1 cellular context compared by ENCODE assay signal in the genomic region with DNA sequence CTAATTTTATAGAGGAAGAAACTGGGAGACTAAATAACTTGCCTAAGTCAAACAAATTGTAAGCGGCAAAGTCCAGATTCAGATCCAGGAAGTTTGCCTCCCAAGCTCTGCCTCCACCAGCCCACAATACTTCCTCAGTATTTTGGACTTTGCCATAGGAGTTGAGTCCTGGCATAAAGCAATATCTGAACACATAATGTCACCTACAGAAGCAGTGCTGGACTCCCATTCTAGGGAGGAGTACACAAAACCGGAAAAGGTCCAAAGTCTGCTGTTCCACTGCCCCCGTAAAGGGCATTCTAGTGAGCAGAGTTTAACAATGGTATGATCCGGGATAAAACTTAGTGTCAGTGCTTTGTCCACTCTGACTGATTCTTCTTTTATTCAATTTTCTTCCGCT.
TF ChIP-seq lines count a peak whose summit lies in the region.

No MANE protein-coding gene starts in this region.

TF ChIP-seq in HepG2, 621 proteins besides CTCF, POLR2A, EP300 and RAD21 (continued from another document and continues in another):
- TF ChIP-seq, protein P1, sequence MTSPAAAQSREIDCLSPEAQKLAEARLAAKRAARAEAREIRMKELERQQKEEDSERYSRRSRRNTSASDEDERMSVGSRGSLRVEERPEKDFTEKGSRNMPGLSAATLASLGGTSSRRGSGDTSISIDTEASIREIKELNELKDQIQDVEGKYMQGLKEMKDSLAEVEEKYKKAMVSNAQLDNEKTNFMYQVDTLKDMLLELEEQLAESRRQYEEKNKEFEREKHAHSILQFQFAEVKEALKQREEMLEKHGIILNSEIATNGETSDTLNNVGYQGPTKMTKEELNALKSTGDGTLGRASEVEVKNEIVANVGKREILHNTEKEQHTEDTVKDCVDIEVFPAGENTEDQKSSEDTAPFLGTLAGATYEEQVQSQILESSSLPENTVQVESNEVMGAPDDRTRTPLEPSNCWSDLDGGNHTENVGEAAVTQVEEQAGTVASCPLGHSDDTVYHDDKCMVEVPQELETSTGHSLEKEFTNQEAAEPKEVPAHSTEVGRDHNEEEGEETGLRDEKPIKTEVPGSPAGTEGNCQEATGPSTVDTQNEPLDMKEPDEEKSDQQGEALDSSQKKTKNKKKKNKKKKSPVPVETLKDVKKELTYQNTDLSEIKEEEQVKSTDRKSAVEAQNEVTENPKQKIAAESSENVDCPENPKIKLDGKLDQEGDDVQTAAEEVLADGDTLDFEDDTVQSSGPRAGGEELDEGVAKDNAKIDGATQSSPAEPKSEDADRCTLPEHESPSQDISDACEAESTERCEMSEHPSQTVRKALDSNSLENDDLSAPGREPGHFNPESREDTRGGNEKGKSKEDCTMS (CRISPR knock-in tag; conservative IDR thresholded peaks at IDR 0.05): no peak
- TF ChIP-seq GATAD2A (CRISPR knock-in tag; IDR thresholded peaks at IDR 0.05): 0 out of 2 replicates have a peak, but pooled peaks have one; percentile 19
- TF ChIP-seq ZNF589 (CRISPR knock-in tag; conservative IDR thresholded peaks at IDR 0.05): no peak
- TF ChIP-seq LCORL (IDR thresholded peaks at IDR 0.05): no peak
- peak; percentile 38; the same call in 1 of the 2 replicates for TF ChIP-seq LCORL (CRISPR knock-in tag; IDR thresholded peaks at IDR 0.05)
- no peak for TF ChIP-seq THYN1 (CRISPR knock-in tag; IDR thresholded peaks at IDR 0.05; ENCODE audit: borderline replicate concordance, low read depth)
- no peak for TF ChIP-seq MZF1 (CRISPR knock-in tag; IDR thresholded peaks at IDR 0.05; ENCODE audit: borderline replicate concordance)
- TF ChIP-seq ZFP36L1 (CRISPR knock-in tag; IDR thresholded peaks at IDR 0.05): no peak
- peak; percentile 42 for TF ChIP-seq TEAD3 (CRISPR knock-in tag; optimal IDR thresholded peaks at IDR 0.05; ENCODE audit: borderline replicate concordance)
- TF ChIP-seq, protein P2, sequence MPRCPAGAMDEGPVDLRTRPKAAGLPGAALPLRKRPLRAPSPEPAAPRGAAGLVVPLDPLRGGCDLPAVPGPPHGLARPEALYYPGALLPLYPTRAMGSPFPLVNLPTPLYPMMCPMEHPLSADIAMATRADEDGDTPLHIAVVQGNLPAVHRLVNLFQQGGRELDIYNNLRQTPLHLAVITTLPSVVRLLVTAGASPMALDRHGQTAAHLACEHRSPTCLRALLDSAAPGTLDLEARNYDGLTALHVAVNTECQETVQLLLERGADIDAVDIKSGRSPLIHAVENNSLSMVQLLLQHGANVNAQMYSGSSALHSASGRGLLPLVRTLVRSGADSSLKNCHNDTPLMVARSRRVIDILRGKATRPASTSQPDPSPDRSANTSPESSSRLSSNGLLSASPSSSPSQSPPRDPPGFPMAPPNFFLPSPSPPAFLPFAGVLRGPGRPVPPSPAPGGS (CRISPR knock-in tag; IDR thresholded peaks at IDR 0.05): no peak
- no peak for TF ChIP-seq MLLT10 (CRISPR knock-in tag; IDR thresholded peaks at IDR 0.05)
- no peak for TF ChIP-seq ZNF670 (CRISPR knock-in tag; IDR thresholded peaks at IDR 0.05; ENCODE audit: borderline replicate concordance)
- no peak for TF ChIP-seq NR2F6 (IDR thresholded peaks at IDR 0.05)
- peak; percentile 23; the same call in 1 of the 2 replicates for TF ChIP-seq NR2F6 (CRISPR knock-in tag; IDR thresholded peaks at IDR 0.05)
- TF ChIP-seq TOPORS (CRISPR knock-in tag; IDR thresholded peaks at IDR 0.05): no peak
- TF ChIP-seq FLYWCH1 (CRISPR knock-in tag; IDR thresholded peaks at IDR 0.05): no peak
- TF ChIP-seq, protein P3, sequence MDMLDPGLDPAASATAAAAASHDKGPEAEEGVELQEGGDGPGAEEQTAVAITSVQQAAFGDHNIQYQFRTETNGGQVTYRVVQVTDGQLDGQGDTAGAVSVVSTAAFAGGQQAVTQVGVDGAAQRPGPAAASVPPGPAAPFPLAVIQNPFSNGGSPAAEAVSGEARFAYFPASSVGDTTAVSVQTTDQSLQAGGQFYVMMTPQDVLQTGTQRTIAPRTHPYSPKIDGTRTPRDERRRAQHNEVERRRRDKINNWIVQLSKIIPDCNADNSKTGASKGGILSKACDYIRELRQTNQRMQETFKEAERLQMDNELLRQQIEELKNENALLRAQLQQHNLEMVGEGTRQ (IDR thresholded peaks at IDR 0.05; ENCODE audit: low read depth, low read length): no peak
- TF ChIP-seq, protein P3 (CRISPR knock-in tag; IDR thresholded peaks at IDR 0.05; ENCODE audit: borderline replicate concordance): no peak
- peak; percentile 73; the same call in 1 of the 2 replicates for TF ChIP-seq ESRRA (CRISPR knock-in tag; IDR thresholded peaks at IDR 0.05; ENCODE audit: low read depth)
- TF ChIP-seq, protein P4, sequence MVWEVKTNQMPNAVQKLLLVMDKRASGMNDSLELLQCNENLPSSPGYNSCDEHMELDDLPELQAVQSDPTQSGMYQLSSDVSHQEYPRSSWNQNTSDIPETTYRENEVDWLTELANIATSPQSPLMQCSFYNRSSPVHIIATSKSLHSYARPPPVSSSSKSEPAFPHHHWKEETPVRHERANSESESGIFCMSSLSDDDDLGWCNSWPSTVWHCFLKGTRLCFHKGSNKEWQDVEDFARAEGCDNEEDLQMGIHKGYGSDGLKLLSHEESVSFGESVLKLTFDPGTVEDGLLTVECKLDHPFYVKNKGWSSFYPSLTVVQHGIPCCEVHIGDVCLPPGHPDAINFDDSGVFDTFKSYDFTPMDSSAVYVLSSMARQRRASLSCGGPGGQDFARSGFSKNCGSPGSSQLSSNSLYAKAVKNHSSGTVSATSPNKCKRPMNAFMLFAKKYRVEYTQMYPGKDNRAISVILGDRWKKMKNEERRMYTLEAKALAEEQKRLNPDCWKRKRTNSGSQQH (CRISPR knock-in tag; IDR thresholded peaks at IDR 0.05; ENCODE audit: low read depth): no peak
- TF ChIP-seq SSRP1 (CRISPR knock-in tag; IDR thresholded peaks at IDR 0.05): no peak
- no peak for TF ChIP-seq IRF2 (CRISPR knock-in tag; IDR thresholded peaks at IDR 0.05)
- TF ChIP-seq, protein P5, sequence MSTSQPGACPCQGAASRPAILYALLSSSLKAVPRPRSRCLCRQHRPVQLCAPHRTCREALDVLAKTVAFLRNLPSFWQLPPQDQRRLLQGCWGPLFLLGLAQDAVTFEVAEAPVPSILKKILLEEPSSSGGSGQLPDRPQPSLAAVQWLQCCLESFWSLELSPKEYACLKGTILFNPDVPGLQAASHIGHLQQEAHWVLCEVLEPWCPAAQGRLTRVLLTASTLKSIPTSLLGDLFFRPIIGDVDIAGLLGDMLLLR (CRISPR knock-in tag; IDR thresholded peaks at IDR 0.05): no peak
- TF ChIP-seq, protein P6, sequence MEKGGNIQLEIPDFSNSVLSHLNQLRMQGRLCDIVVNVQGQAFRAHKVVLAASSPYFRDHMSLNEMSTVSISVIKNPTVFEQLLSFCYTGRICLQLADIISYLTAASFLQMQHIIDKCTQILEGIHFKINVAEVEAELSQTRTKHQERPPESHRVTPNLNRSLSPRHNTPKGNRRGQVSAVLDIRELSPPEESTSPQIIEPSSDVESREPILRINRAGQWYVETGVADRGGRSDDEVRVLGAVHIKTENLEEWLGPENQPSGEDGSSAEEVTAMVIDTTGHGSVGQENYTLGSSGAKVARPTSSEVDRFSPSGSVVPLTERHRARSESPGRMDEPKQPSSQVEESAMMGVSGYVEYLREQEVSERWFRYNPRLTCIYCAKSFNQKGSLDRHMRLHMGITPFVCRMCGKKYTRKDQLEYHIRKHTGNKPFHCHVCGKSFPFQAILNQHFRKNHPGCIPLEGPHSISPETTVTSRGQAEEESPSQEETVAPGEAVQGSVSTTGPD (CRISPR knock-in tag; IDR thresholded peaks at IDR 0.05): no peak
- no peak for TF ChIP-seq ZNF33B (CRISPR knock-in tag; IDR thresholded peaks at IDR 0.05)
- TF ChIP-seq SP5 (CRISPR knock-in tag; IDR thresholded peaks at IDR 0.05; ENCODE audit: borderline replicate concordance, low read depth): no peak
- no peak for TF ChIP-seq ZNF44 (CRISPR knock-in tag; IDR thresholded peaks at IDR 0.05)
- TF ChIP-seq TBL1XR1 (IDR thresholded peaks at IDR 0.05; ENCODE audit: borderline replicate concordance, low read length, partially characterized antibody): no peak
- peak; percentile 40; the same call in 1 of the 2 replicates for TF ChIP-seq ZNF292 (CRISPR knock-in tag; IDR thresholded peaks at IDR 0.05; ENCODE audit: borderline replicate concordance, low read depth)
- TF ChIP-seq CENPX (CRISPR knock-in tag; IDR thresholded peaks at IDR 0.05): no peak
- TF ChIP-seq ZNF674 (CRISPR knock-in tag; IDR thresholded peaks at IDR 0.05; ENCODE audit: low read depth): no peak
- TF ChIP-seq HDAC1 (CRISPR knock-in tag; IDR thresholded peaks at IDR 0.05): peak; percentile 52; the same call in 1 of the 2 replicates
- TF ChIP-seq IKZF4 (CRISPR knock-in tag; IDR thresholded peaks at IDR 0.05; ENCODE audit: borderline replicate concordance, low read depth, not compliant biosample characterization): no peak
- TF ChIP-seq PLRG1 (conservative IDR thresholded peaks at IDR 0.05): no peak
- peak; percentile 96 for TF ChIP-seq ZNF629 (CRISPR knock-in tag; conservative IDR thresholded peaks at IDR 0.05)
- no peak for TF ChIP-seq ZNF251 (CRISPR knock-in tag; IDR thresholded peaks at IDR 0.05)
- TF ChIP-seq GABPA (IDR thresholded peaks at IDR 0.05; ENCODE audit: low read depth, low read length): no peak
- peak; percentile 16; the same call in 1 of the 2 replicates for TF ChIP-seq GABPA (CRISPR knock-in tag; IDR thresholded peaks at IDR 0.05; ENCODE audit: low read depth)
- no peak for TF ChIP-seq SMAD3 (CRISPR knock-in tag; IDR thresholded peaks at IDR 0.05)
- peak; percentile 37; the same call in 1 of the 2 replicates for TF ChIP-seq KAT8 (CRISPR knock-in tag; IDR thresholded peaks at IDR 0.05)
- no peak for TF ChIP-seq SIX4 (CRISPR knock-in tag; IDR thresholded peaks at IDR 0.05)
- TF ChIP-seq KDM3A (CRISPR knock-in tag; IDR thresholded peaks at IDR 0.05; ENCODE audit: low read depth): no peak
- TF ChIP-seq, protein P7, sequence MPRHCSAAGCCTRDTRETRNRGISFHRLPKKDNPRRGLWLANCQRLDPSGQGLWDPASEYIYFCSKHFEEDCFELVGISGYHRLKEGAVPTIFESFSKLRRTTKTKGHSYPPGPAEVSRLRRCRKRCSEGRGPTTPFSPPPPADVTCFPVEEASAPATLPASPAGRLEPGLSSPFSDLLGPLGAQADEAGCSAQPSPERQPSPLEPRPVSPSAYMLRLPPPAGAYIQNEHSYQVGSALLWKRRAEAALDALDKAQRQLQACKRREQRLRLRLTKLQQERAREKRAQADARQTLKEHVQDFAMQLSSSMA (CRISPR knock-in tag; IDR thresholded peaks at IDR 0.05): no peak
- no peak for TF ChIP-seq NPAS2 (CRISPR knock-in tag; IDR thresholded peaks at IDR 0.05; ENCODE audit: borderline replicate concordance)
- no peak for TF ChIP-seq GLI4 (CRISPR knock-in tag; IDR thresholded peaks at IDR 0.05; ENCODE audit: borderline replicate concordance)
- TF ChIP-seq ZNF224 (CRISPR knock-in tag; IDR thresholded peaks at IDR 0.05): no peak
- TF ChIP-seq TARDBP (CRISPR knock-in tag; IDR thresholded peaks at IDR 0.05): no peak
- no peak for TF ChIP-seq NCOA2 (CRISPR knock-in tag; IDR thresholded peaks at IDR 0.05)
- TF ChIP-seq, protein P8, sequence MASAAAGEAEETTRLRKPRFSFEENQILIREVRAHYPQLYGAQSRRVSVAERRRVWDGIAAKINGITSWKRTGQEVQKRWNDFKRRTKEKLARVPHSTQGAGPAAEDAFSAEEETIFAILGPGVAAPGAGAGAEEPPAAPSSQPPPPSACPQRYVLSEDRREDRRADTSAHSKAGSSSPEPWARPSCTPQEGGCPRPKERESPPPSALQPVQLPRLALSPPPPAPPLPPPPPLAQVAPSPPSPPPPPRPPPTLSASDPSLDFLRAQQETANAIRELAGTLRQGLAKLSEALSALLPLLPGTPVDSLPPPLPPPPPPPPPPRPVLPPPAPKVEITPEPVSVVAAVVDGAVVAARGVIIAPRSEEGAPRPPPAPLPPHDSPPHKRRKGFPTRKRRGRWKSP (CRISPR knock-in tag; IDR thresholded peaks at IDR 0.05): no peak
- no peak for TF ChIP-seq MEIS2 (CRISPR knock-in tag; IDR thresholded peaks at IDR 0.05)
- TF ChIP-seq ZNF441 (CRISPR knock-in tag; IDR thresholded peaks at IDR 0.05; ENCODE audit: borderline replicate concordance): no peak
- TF ChIP-seq ZNF335 (CRISPR knock-in tag; IDR thresholded peaks at IDR 0.05): no peak
- TF ChIP-seq, protein P9, sequence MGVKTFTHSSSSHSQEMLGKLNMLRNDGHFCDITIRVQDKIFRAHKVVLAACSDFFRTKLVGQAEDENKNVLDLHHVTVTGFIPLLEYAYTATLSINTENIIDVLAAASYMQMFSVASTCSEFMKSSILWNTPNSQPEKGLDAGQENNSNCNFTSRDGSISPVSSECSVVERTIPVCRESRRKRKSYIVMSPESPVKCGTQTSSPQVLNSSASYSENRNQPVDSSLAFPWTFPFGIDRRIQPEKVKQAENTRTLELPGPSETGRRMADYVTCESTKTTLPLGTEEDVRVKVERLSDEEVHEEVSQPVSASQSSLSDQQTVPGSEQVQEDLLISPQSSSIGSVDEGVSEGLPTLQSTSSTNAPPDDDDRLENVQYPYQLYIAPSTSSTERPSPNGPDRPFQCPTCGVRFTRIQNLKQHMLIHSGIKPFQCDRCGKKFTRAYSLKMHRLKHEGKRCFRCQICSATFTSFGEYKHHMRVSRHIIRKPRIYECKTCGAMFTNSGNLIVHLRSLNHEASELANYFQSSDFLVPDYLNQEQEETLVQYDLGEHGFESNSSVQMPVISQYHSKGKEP (CRISPR knock-in tag; IDR thresholded peaks at IDR 0.05): no peak
- TF ChIP-seq ZBTB42 (CRISPR knock-in tag; IDR thresholded peaks at IDR 0.05): no peak
- no peak for TF ChIP-seq ZSCAN12 (CRISPR knock-in tag; IDR thresholded peaks at IDR 0.05)
- TF ChIP-seq PHF5A (CRISPR knock-in tag; IDR thresholded peaks at IDR 0.05; ENCODE audit: low read depth, unreplicated experiment): no peak
- no peak for TF ChIP-seq ZNF878 (CRISPR knock-in tag; IDR thresholded peaks at IDR 0.05)
- TF ChIP-seq GZF1 (CRISPR knock-in tag; IDR thresholded peaks at IDR 0.05): no peak
- TF ChIP-seq ZMAT3 (CRISPR knock-in tag; conservative IDR thresholded peaks at IDR 0.05): no peak
- peak; percentile 87; the same call in 1 of the 2 replicates for TF ChIP-seq ETV5 (CRISPR knock-in tag; IDR thresholded peaks at IDR 0.05; ENCODE audit: borderline replicate concordance)
- no peak for TF ChIP-seq PHB2 (IDR thresholded peaks at IDR 0.05; ENCODE audit: partially characterized antibody)
- no peak for TF ChIP-seq ZNF563 (CRISPR knock-in tag; IDR thresholded peaks at IDR 0.05)
